In genomic region chr21:33039542-33039941, GRCh38 we compare ENCODE assay signal across 21 cellular contexts. TPM values are rescaled to one million over a fixed set of nuclear protein-coding genes. Genes with fewer than 3 reads are reported as not detected.
DNase-seq lines count a peak whose midpoint lies in the region; TF ChIP-seq lines count a peak whose summit lies in the region.
"Had no signal": no experiment of that assay in that cellular context is flagged by ENCODE, and none has a peak within 500 bp of the region (broad histone marks: within the 10 kb centered on the region; RNA-seq: fewer than 3 reads in every experiment).

No MANE protein-coding gene starts in this region.

- no peak for TF ChIP-seq EP300 in tibial nerve (IDR thresholded peaks at IDR 0.05)

- H3K27ac ChIP-seq in tibial nerve, result no peak overlapping the region
- H3K27ac ChIP-seq: coronary artery, tibial artery had no signal

- no peak for TF ChIP-seq POLR2A in tibial nerve (IDR thresholded peaks at IDR 0.05)

- H3K4me1 ChIP-seq in tibial nerve, result no peaks in the 10 kb centered on the region
- H3K4me1 ChIP-seq: Caco-2, tibial artery had no signal

- no peaks in the 10 kb centered on the region for H3K9me3 ChIP-seq in tibial nerve
- H3K9me3 ChIP-seq: Caco-2, tibial artery had no signal

- peaks cover 0 to 60% of the 10 kb centered on the region in 2 donors for H3K27me3 ChIP-seq in tibial nerve

- H3K4me3 ChIP-seq in tibial nerve, result no peak overlapping the region
- H3K4me3 ChIP-seq: coronary artery, tibial artery had no signal

- TF ChIP-seq CTCF in tibial nerve (IDR thresholded peaks at IDR 0.05), result no peak

- DNase-seq in NCI-H2171 (lab: John Stamatoyannopoulos, UW), result peak; percentile 75
- peak; percentile 38 for DNase-seq in cerebellum (ENCODE audit: low spot score)
- peak; percentile 69 for DNase-seq in middle frontal gyrus (ENCODE audit: extremely low spot score, low spot score)
- DNase-seq in tibial nerve (ENCODE audit: low spot score in 2 of 2), result peak; percentile 23 to 43
- DNase-seq in NK-92 (lab: John Stamatoyannopoulos, UW; ENCODE audit: unreplicated experiment), result no peak
- DNase-seq in activated naive CD4-positive, alpha-beta T cell (lab: John Stamatoyannopoulos, UW), result no peak
- no peak for DNase-seq in stimulated activated CD8-positive, alpha-beta memory T cell treated with anti-CD3 and anti-CD28 coated beads, Interleukin-4, amount 100 ng/mL, for 48 hours
- DNase-seq: activated CD4-positive, alpha-beta T cell treated with anti-CD3 and anti-CD28 coated beads, Interleukin-2, amount 50 U/mL, for 48 hours; Caco-2; Karpas-422; NCI-H1092; NCI-H2081 treated with DMSO at 0.1 percent for 48 hours; NCI-H748 treated with DMSO at 0.1 percent for 48 hours; PC-3; SHP77 treated with DMSO at 0.1 percent for 48 hours; stimulated activated naive B cell treated with anti-CD40 and anti-IgM and Interleukin-4, amounts not matched to agents 10 μg/mL and 1 μg/mL and 100 μg/mL, for 72 hours; tibial artery had no signal

- no peaks in the 10 kb centered on the region for H3K36me3 ChIP-seq in tibial nerve
- H3K36me3 ChIP-seq: tibial artery had no signal

- 64 to 67% methylated on average over 7 of the region's 7 CpGs for WGBS in tibial nerve, 2 donors

RNA-seq across cellular contexts. Expression of gene OLIG2, which starts 13.8 kb away (rescaled TPM):
- 14.4 TPM for total RNA-seq in cerebellum
- total RNA-seq in tibial nerve, result 1 to 10 TPM in 1 of 4 donors, under 1 TPM in 1, not detected in 2; 0.21 to 1.3 TPM
- total RNA-seq: Caco-2; fibroblast of villous mesenchyme; PC-3; renal cortical epithelial cell; T-helper 1 cell treated with Interleukin-12 subunit alpha and Interleukin-12 subunit beta and Interleukin-4 antibody, amounts not matched to agents 30 ng/mL and 1 ng/mL, for 36 hours had no signal

RNA-seq across cellular contexts. Expression of gene OLIG1, which starts 30.4 kb away (rescaled TPM):
- total RNA-seq in cerebellum, result 6.7 TPM
- total RNA-seq in tibial nerve, result not detected
- total RNA-seq: Caco-2; fibroblast of villous mesenchyme; PC-3; renal cortical epithelial cell; T-helper 1 cell treated with Interleukin-12 subunit alpha and Interleukin-12 subunit beta and Interleukin-4 antibody, amounts not matched to agents 30 ng/mL and 1 ng/mL, for 36 hours had no signal

Comparison
In these comparisons a context has a peak if more than half of its experiments do, and no peak if none do; other contexts are left out.
1. DNase-seq: peak in NCI-H2171 (single experiment), cerebellum (single experiment), middle frontal gyrus (single experiment) and tibial nerve (2 of 2); none in NK-92 (single experiment), activated naive CD4-positive, alpha-beta T cell (0 of 4) and stimulated activated CD8-positive, alpha-beta memory T cell treated with anti-CD3 and anti-CD28 coated beads, Interleukin-4, amount 100 ng/mL, for 48 hours (single experiment).